Comparison of ENCODE assay signal across 7 cellular contexts in genomic region chr5:13987843-13988464, GRCh38.
A peak's percentile ranks its signal among the peaks of the same experiment; 100 is the strongest.
DNase-seq lines count a peak whose midpoint lies in the region; ATAC-seq, FAIRE-seq and TF ChIP-seq lines count a peak whose summit lies in the region.

No MANE protein-coding gene starts in this region.

- H3K36me3 ChIP-seq in MM.1S (replicated peaks; ENCODE audit: insufficient read depth, low read length) = no peaks in the 10 kb centered on the region
- no peaks in the 10 kb centered on the region for H3K36me3 ChIP-seq in RWPE2 (ENCODE audit: low read depth)

- no peak overlapping the region for H3K9ac ChIP-seq in MM.1S (ENCODE audit: low read length)

- no peaks in the 10 kb centered on the region for H3K27me3 ChIP-seq in MM.1S (replicated peaks; ENCODE audit: insufficient read depth, low read length)
- H3K27me3 ChIP-seq in RWPE2 (ENCODE audit: insufficient read depth, poor library complexity, severe bottlenecking) = no peaks in the 10 kb centered on the region

- H3K27ac ChIP-seq in MM.1S (ENCODE audit: low read length) = no peak overlapping the region
- no peak overlapping the region for H3K27ac ChIP-seq in RWPE2 (ENCODE audit: poor library complexity, severe bottlenecking)

- H3F3A ChIP-seq in MM.1S (ENCODE audit: insufficient read depth, low read length) = no peaks in the 10 kb centered on the region

- H3K9me3 ChIP-seq in MM.1S (replicated peaks; ENCODE audit: insufficient read depth, low read length) = no peaks in the 10 kb centered on the region
- no peaks in the 10 kb centered on the region for H3K9me3 ChIP-seq in RWPE2 (ENCODE audit: severe bottlenecking)

- ATAC-seq in GM21526 (IDR thresholded peaks at IDR 0.05; ENCODE audit: low FRiP score, unreplicated experiment) = peak; percentile 85
- ATAC-seq in RWPE2 (ENCODE audit: low read depth) = peak; percentile 33; the same call in 1 of the 3 replicates
- no peak for ATAC-seq in GM21515 (IDR thresholded peaks at IDR 0.05; ENCODE audit: unreplicated experiment)

- DNase-seq in ELR (ENCODE audit: low read depth) = peak; percentile 83
- peak; percentile 47 for DNase-seq in MM.1S
- no peak for DNase-seq in RWPE2 (ENCODE audit: low spot score)
- peak; percentile 44 for DNase-seq in middle frontal gyrus (ENCODE audit: extremely low spot score, low spot score)

- H3K4me1 ChIP-seq in MM.1S (ENCODE audit: low read length) (no peaks in the 10 kb centered on the region), RWPE2 (ENCODE audit: insufficient read depth, poor library complexity, severe bottlenecking) (peaks cover 19% of the 10 kb centered on the region)

- TF ChIP-seq CTCF in MM.1S (IDR thresholded peaks at IDR 0.05; ENCODE audit: low read length) (peak; percentile 80), RWPE2 (IDR thresholded peaks at IDR 0.05; ENCODE audit: poor library complexity, severe bottlenecking) (peak; percentile 98)

- H3K79me2 ChIP-seq in MM.1S (ENCODE audit: low read length) = no peaks in the 10 kb centered on the region

- FAIRE-seq in endometrium (lab: Jason Lieb, UNC) = peak; percentile 71

- H2AFZ ChIP-seq in MM.1S (ENCODE audit: low read length) = no peak overlapping the region

- H3K9me2 ChIP-seq in MM.1S (replicated peaks; ENCODE audit: insufficient read depth, low read length) = no peaks in the 10 kb centered on the region

- H4K20me1 ChIP-seq in MM.1S (ENCODE audit: insufficient read depth, low read length) = no peaks in the 10 kb centered on the region

- H3K4me3 ChIP-seq in MM.1S (ENCODE audit: low read length) (no peak overlapping the region), RWPE2 (ENCODE audit: severe bottlenecking) (no peak overlapping the region)

- H3K4me2 ChIP-seq in MM.1S (ENCODE audit: low read depth, low read length) = peak overlapping the region; percentile 9; the same call in 1 of the 2 replicates
